ENCODE assay signal across 24 cellular contexts in the genomic region with DNA sequence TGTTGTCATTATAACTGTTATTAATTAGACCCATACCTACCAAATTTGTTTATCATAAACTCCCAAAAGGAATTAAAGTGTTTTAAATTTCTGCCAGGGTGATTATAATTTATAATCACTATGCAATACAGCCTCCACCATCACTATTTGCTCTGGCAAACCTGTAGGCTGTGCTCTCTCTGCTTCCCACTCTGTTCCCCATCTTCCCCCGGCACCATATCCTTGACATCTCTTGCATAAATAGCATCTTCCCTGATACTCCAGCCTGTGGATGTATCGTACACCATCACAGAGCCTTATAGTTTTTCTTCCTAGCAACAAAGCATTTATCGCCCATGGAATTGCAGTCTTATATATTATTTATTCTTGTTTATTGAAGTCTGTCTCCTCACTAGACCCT.
DNase-seq lines count a peak whose midpoint lies in the region; ATAC-seq and TF ChIP-seq lines count a peak whose summit lies in the region.
"Had no signal": no experiment of that assay in that cellular context is flagged by ENCODE, and none has a peak within 500 bp of the region (broad histone marks: within the 10 kb centered on the region; RNA-seq: fewer than 3 reads in every experiment).

No MANE protein-coding gene starts in this region.

- BruUV-seq in PC-3 (replicated peaks; lab: Mats Ljungman, UMichigan) = no TSS peak

- ATAC-seq in PC-3 (no peak), HG02610 (IDR thresholded peaks at IDR 0.05; ENCODE audit: unreplicated experiment) (no peak)
- ATAC-seq: natural killer cell treated with Interleukin-12 subunit alpha and Interleukin-12 subunit beta and Interleukin-15 and Interleukin-18, amount 100 ng/mL, for 72 hours; pancreas; right cardiac atrium had no signal

- H4K20me1 ChIP-seq in PC-3 (ENCODE audit: low read length) = no peaks in the 10 kb centered on the region

- no peak for DNase-seq in PC-3
- DNase-seq in colonic mucosa = no peak
- DNase-seq in spleen = no peak
- DNase-seq in RWPE1 (ENCODE audit: low spot score) = no peak
- DNase-seq: activated CD4-positive, alpha-beta T cell treated with anti-CD3 and anti-CD28 coated beads for 4 hours; activated naive CD4-positive, alpha-beta T cell treated with anti-CD3 and anti-CD28 coated beads, Interleukin-2, amount 50 U/mL, for 16 hours; C1 segment of cervical spinal cord; DMS153; effector CD4-positive, alpha-beta T cell; kidney; NCI-H2029; NCI-H226; pancreas; right cardiac atrium; SHP77 treated with DMSO at 0.1 percent for 48 hours; stimulated activated CD4-positive, alpha-beta T cell treated with anti-CD3 and anti-CD28 coated beads, Interleukin-12 subunit alpha, Interleukin-12 subunit beta, amount 100 ng/mL, for 4 hours; stimulated activated CD4-positive, alpha-beta T cell treated with anti-CD3 and anti-CD28 coated beads, Interleukin-2, amount 100 ng/mL, for 48 hours; T1000 had no signal

- H3K9me3 ChIP-seq in PC-3 (ENCODE audit: low read length) = no peaks in the 10 kb centered on the region
- no peaks in the 10 kb centered on the region for H3K9me3 ChIP-seq in colonic mucosa
- H3K9me3 ChIP-seq in mucosa of rectum (ENCODE audit: control insufficient read depth in 2 of 2, low read length in 2 of 2) = no peaks in the 10 kb centered on the region
- H3K9me3 ChIP-seq in stomach smooth muscle (ENCODE audit: control insufficient read depth in 2 of 2, low read length in 2 of 2) = no peaks in the 10 kb centered on the region
- no peaks in the 10 kb centered on the region for H3K9me3 ChIP-seq in spleen
- H3K9me3 ChIP-seq: pancreas, tibial nerve had no signal

- H3K9me2 ChIP-seq in PC-3 (replicated peaks; ENCODE audit: low read length) = no peaks in the 10 kb centered on the region

- H3K27me3 ChIP-seq in PC-3 (ENCODE audit: low read length) (no peaks in the 10 kb centered on the region), colonic mucosa (no peaks in the 10 kb centered on the region), mucosa of rectum (ENCODE audit: control insufficient read depth in 2 of 2, insufficient read depth in 2 of 2, low read length in 2 of 2) (no peaks in the 10 kb centered on the region), stomach smooth muscle (ENCODE audit: control insufficient read depth in 1 of 2, insufficient read depth in 2 of 2, low read length in 2 of 2) (no peaks in the 10 kb centered on the region), spleen (replicated peaks in 1 of 7) (no peaks in the 10 kb centered on the region)
- H3K27me3 ChIP-seq: pancreas, tibial nerve had no signal

- peak overlapping the region; percentile 94 for H3K27ac ChIP-seq in PC-3 (ENCODE audit: low read length)
- peak overlapping the region; percentile 80 for H3K27ac ChIP-seq in colonic mucosa
- H3K27ac ChIP-seq in mucosa of rectum (ENCODE audit: low read depth in 2 of 2, low read length in 2 of 2) = peak overlapping the region; percentile 75 to 89
- peak overlapping the region; percentile 95 for H3K27ac ChIP-seq in stomach smooth muscle (ENCODE audit: low read length)
- H3K27ac ChIP-seq in spleen = no peak overlapping the region
- no peak overlapping the region for H3K27ac ChIP-seq in RWPE1
- H3K27ac ChIP-seq: tibial nerve, VCaP had no signal

- 91 to 98% (median 95%) methylated on average over 3 of the region's 3 CpGs for WGBS in spleen, 5 donors

- H3K9ac ChIP-seq in PC-3 (ENCODE audit: low read length) = peak overlapping the region; percentile 50; the same call in 1 of the 2 replicates
- H3K9ac ChIP-seq in colonic mucosa (ENCODE audit: low read depth in 2 of 2, low read length in 2 of 2) = peak overlapping the region in 1 of 2 donors; percentile 72
- H3K9ac ChIP-seq in mucosa of rectum (ENCODE audit: low read depth in 1 of 2, low read length in 2 of 2) = peak overlapping the region in 1 of 2 donors; percentile 58
- H3K9ac ChIP-seq in stomach smooth muscle (ENCODE audit: low read length in 2 of 2) = no peak overlapping the region

- H3K4me2 ChIP-seq in PC-3 (ENCODE audit: low read length) = peak overlapping the region; percentile 75; the same call in 1 of the 2 replicates

- no peaks in the 10 kb centered on the region for H3K79me2 ChIP-seq in PC-3 (ENCODE audit: low read length)

- TF ChIP-seq POLR2A in spleen (IDR thresholded peaks at IDR 0.05) = no peak

- peaks cover 45% of the 10 kb centered on the region for H3K4me1 ChIP-seq in PC-3 (ENCODE audit: insufficient read depth, low read length)
- H3K4me1 ChIP-seq in colonic mucosa = peaks cover 21% of the 10 kb centered on the region
- peaks cover 39 to 61% of the 10 kb centered on the region in 2 donors for H3K4me1 ChIP-seq in mucosa of rectum (ENCODE audit: control insufficient read depth in 2 of 2, insufficient read depth in 2 of 2, low read length in 2 of 2)
- peaks cover 28% of the 10 kb centered on the region for H3K4me1 ChIP-seq in stomach smooth muscle (ENCODE audit: control insufficient read depth, insufficient read depth, low read length)
- peaks cover 0 to 11% (median 0%) of the 10 kb centered on the region in 6 donors for H3K4me1 ChIP-seq in spleen

- POLR2A ChIA-PET in PC-3 (lab: Charles Lee; ENCODE audit: unreplicated experiment) (no interaction called here), RWPE1 (lab: Yijun Ruan, JAX; ENCODE audit: low non-redundant PET) (no interaction called here)

- intact Hi-C loops in PC-3 (cut with micrococcal nuclease) = loop anchor here (2.0 to 5.0 kb wide), 3 partner anchors 43 to 180 kb away; a partner anchor contains a TSS
- intact Hi-C loops in colonic mucosa (cut with DNase I) = no loop called here
- intact Hi-C loops in spleen (cut with DNase I; ENCODE audit: low total_unique reads) = no loop called here

- H3K4me3 ChIP-seq in PC-3 (ENCODE audit: low read length) (no peak overlapping the region), colonic mucosa (no peak overlapping the region), mucosa of rectum (ENCODE audit: low read length in 2 of 2) (peak overlapping the region in 1 of 2 donors; percentile 39), stomach smooth muscle (ENCODE audit: low read length in 2 of 2) (no peak overlapping the region), spleen (no peak overlapping the region)
- H3K4me3 ChIP-seq: pancreas, tibial nerve had no signal

- no peak overlapping the region for H2AFZ ChIP-seq in PC-3 (ENCODE audit: low read length)

- CTCF ChIA-PET in PC-3 (lab: Charles Lee) (no interaction called here), RWPE1 (lab: Yijun Ruan, JAX) (no interaction called here)

- TF ChIP-seq CTCF in PC-3 (conservative IDR thresholded peaks at IDR 0.05; ENCODE audit: low read depth, low read length) (no peak), colonic mucosa (IDR thresholded peaks at IDR 0.05) (no peak), spleen (IDR thresholded peaks at IDR 0.05 in 8 of 11, conservative IDR thresholded peaks at IDR 0.05 in 3 of 11) (no peak), RWPE1 (conservative IDR thresholded peaks at IDR 0.05; ENCODE audit: low read depth) (no peak)

- H3K36me3 ChIP-seq in PC-3 (ENCODE audit: low read depth, low read length) (no peaks in the 10 kb centered on the region), colonic mucosa (no peaks in the 10 kb centered on the region), mucosa of rectum (ENCODE audit: control insufficient read depth in 2 of 2, insufficient read depth in 2 of 2, low read length in 2 of 2) (no peaks in the 10 kb centered on the region), stomach smooth muscle (ENCODE audit: control insufficient read depth in 2 of 2, insufficient read depth in 2 of 2, low read length in 2 of 2) (no peaks in the 10 kb centered on the region), spleen (no peaks in the 10 kb centered on the region)
- H3K36me3 ChIP-seq: pancreas, tibial nerve had no signal

- H3F3A ChIP-seq in PC-3 (ENCODE audit: low read length, unreplicated experiment) = peaks cover 11% of the 10 kb centered on the region

Comparison
In these comparisons a context has a peak if more than half of its experiments do, and no peak if none do; other contexts are left out.
1. H3K27ac ChIP-seq: peak in PC-3 (single experiment), colonic mucosa (single experiment), mucosa of rectum (2 of 2) and stomach smooth muscle (single experiment); none in spleen (0 of 8) and RWPE1 (single experiment).